ENCODE assay signal across 15 cellular contexts in the genomic region with DNA sequence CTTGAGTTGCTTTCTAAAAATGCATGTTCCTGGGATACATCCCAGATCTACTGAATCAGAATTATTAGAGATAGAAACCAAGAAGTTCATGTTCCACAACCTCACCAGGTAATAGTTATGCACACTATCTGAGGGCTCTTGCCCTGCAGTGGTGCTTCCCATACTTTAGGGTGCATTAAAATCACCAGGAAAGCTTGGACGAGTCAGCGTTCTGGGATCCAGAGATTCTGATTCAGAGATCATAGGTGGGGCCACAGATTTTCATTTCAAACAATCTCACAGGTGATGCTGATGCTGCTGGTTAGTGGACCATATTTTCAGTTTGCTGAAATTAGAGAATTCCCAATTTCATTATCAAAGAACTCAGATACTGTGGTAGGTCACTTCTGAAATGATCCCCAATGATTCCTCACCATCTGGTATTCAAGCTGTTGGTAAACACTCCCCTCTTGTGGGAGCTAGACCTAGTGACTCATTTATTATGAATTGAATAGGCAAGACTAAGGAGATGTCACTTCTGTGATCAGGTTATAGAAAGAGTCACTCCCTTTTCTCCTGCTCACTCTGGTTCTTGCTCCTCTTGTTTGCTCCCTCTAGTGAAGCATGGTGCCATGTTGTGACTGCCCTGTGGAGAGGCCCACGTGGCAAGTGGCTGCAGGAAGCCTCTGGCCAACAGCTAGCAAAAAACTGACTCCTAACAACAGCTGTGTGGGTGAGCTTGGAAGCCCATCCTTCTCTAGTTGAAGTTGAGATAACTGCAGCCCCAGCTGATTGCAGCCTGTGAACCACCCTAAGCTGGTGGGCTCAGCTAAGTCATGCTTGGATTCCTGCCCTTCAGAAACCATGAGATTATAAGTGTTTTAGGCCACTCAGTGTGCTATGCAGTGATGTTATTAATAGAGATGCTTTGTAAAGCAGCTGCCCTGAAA. TPM values are rescaled to one million over a fixed set of nuclear protein-coding genes. Genes with fewer than 3 reads are reported as not detected.
DNase-seq lines count a peak whose midpoint lies in the region; ATAC-seq and TF ChIP-seq lines count a peak whose summit lies in the region.
"Had no signal": no experiment of that assay in that cellular context is flagged by ENCODE, and none has a peak within 500 bp of the region (broad histone marks: within the 10 kb centered on the region; RNA-seq: fewer than 3 reads in every experiment).

No MANE protein-coding gene starts in this region.

- H3K4me3 ChIP-seq in psoas muscle (no peak overlapping the region), lower lobe of right lung (no peak overlapping the region)
- H3K4me3 ChIP-seq: K562, testis had no signal

- DNase-seq in DMS53 (lab: John Stamatoyannopoulos, UW) (peak; percentile 44), DMS53 treated with DMSO at 0.1 percent for 48 hours (lab: John Stamatoyannopoulos, UW; ENCODE audit: unreplicated experiment) (no peak), NCI-H69 (lab: John Stamatoyannopoulos, UW) (peak; percentile 59), chondrocyte (ENCODE audit: low spot score) (no peak), psoas muscle (no peak), head of caudate nucleus (no peak), lower lobe of right lung (no peak)
- DNase-seq: activated T-cell treated with anti-CD3 and anti-CD28 coated beads for 4 hours; stimulated activated CD4-positive, alpha-beta T cell treated with anti-CD3 and anti-CD28 coated beads, Interleukin-4, amount 100 ng/mL, for 1 hour had no signal

- H3K27me3 Mint-ChIP-seq in chondrocyte (ENCODE audit: low read depth): peaks cover 7% of the 10 kb centered on the region
- H3K27me3 Mint-ChIP-seq: dendritic cell treated with granulocyte-macrophage colony-stimulating factor and Interleukin-4, amounts not matched to agents 40 ng/mL and 50 ng/mL, for 4 days had no signal

- TF ChIP-seq CTCF in chondrocyte (IDR thresholded peaks at IDR 0.05): peak; percentile 67
- TF ChIP-seq CTCF in psoas muscle (IDR thresholded peaks at IDR 0.05): no peak
- no peak for TF ChIP-seq CTCF in lower lobe of right lung (IDR thresholded peaks at IDR 0.05)

- no peaks in the 10 kb centered on the region for H3K9me3 ChIP-seq in psoas muscle
- no peaks in the 10 kb centered on the region for H3K9me3 ChIP-seq in lower lobe of right lung
- H3K9me3 ChIP-seq: testis had no signal

- H3K27ac Mint-ChIP-seq in chondrocyte (ENCODE audit: unreplicated experiment): no peak overlapping the region
- H3K27ac Mint-ChIP-seq: dendritic cell treated with granulocyte-macrophage colony-stimulating factor and Interleukin-4, amounts not matched to agents 40 ng/mL and 50 ng/mL, for 4 days had no signal

- no peaks in the 10 kb centered on the region for H3K9me3 Mint-ChIP-seq in chondrocyte (ENCODE audit: low read depth)
- H3K9me3 Mint-ChIP-seq: dendritic cell treated with granulocyte-macrophage colony-stimulating factor and Interleukin-4, amounts not matched to agents 40 ng/mL and 50 ng/mL, for 4 days; neural crest cell had no signal

- no peak overlapping the region for H3K4me3 Mint-ChIP-seq in chondrocyte (ENCODE audit: unreplicated experiment)
- H3K4me3 Mint-ChIP-seq: dendritic cell treated with granulocyte-macrophage colony-stimulating factor and Interleukin-4, amounts not matched to agents 40 ng/mL and 50 ng/mL, for 4 days; neural crest cell had no signal

- H3K4me1 ChIP-seq in psoas muscle: peaks cover 24% of the 10 kb centered on the region
- peaks cover 7% of the 10 kb centered on the region for H3K4me1 ChIP-seq in lower lobe of right lung
- H3K4me1 ChIP-seq: testis had no signal

- TF ChIP-seq POLR2A in GM18505 (IDR thresholded peaks at IDR 0.05; ENCODE audit: borderline replicate concordance, extremely low read depth, insufficient read depth, insufficient read length): no peak

- WGBS in psoas muscle, 3 donors: 73 to 84% (median 78%) methylated on average over 3 of the region's 3 CpGs

- H3K36me3 ChIP-seq in psoas muscle (ENCODE audit: insufficient read depth in 1 of 2, low read depth in 1 of 2) (no peaks in the 10 kb centered on the region), lower lobe of right lung (no peaks in the 10 kb centered on the region)

- peak; percentile 21 to 46 (median 37) for ATAC-seq in psoas muscle
- no peak for ATAC-seq in lower lobe of right lung
- ATAC-seq in GM18505 (IDR thresholded peaks at IDR 0.05; ENCODE audit: unreplicated experiment): no peak
- ATAC-seq: K562 had no signal

- no peaks in the 10 kb centered on the region for H3K36me3 Mint-ChIP-seq in chondrocyte (ENCODE audit: low read depth)

- intact Hi-C loops in psoas muscle (cut with DNase I): loop anchor here (5.0 to 10.0 kb wide), 3 partner anchors 181 to 268 kb away; no protein-coding TSS in a partner anchor
- intact Hi-C loops in head of caudate nucleus (cut with DNase I): no loop called here
- intact Hi-C loops in lower lobe of right lung (cut with DNase I): loop anchor here (10.0 kb wide), 1 partner anchor 268 kb away; no protein-coding TSS in a partner anchor

- H3K27ac ChIP-seq in psoas muscle (peak overlapping the region; percentile 78), lower lobe of right lung (no peak overlapping the region)
- H3K27ac ChIP-seq: testis had no signal

- H3K4me1 Mint-ChIP-seq in chondrocyte (ENCODE audit: low read depth): peaks cover 51% of the 10 kb centered on the region

- H3K27me3 ChIP-seq in psoas muscle (ENCODE audit: insufficient read depth in 3 of 3, low read length in 2 of 3) (no peaks in the 10 kb centered on the region), lower lobe of right lung (ENCODE audit: low read depth) (no peaks in the 10 kb centered on the region)
- H3K27me3 ChIP-seq: testis had no signal

RNA-seq across cellular contexts. Expression of a gene that starts 59.8 kb away (rescaled TPM):
- 0.33 to 0.80 TPM (median 0.80 TPM) in 3 replicates for total RNA-seq in chondrocyte
- total RNA-seq in psoas muscle: 1 to 10 TPM in 2 of 4 donors, under 1 TPM in 2; 0.34 to 1.9 (median 1.0) TPM
- polyA plus RNA-seq in psoas muscle: under 1 TPM; 0.18 to 0.60 (median 0.44) TPM
- total RNA-seq in lower lobe of right lung: 0.92 TPM
- total RNA-seq: T-helper 2 cell treated with Interferon-gamma antibody and Interleukin-4, amounts not matched to agents 100 ng/mL and 5 ng/mL, for 36 hours had no signal

Comparison
In these comparisons a context has a peak if more than half of its experiments do, and no peak if none do; other contexts are left out.
1. DNase-seq: peak in DMS53 (single experiment) and NCI-H69 (single experiment); none in DMS53 treated with DMSO at 0.1 percent for 48 hours (single experiment), chondrocyte (single experiment), psoas muscle (0 of 2), head of caudate nucleus (0 of 42) and lower lobe of right lung (single experiment).
2. ATAC-seq: peak in psoas muscle (4 of 4); none in lower lobe of right lung (0 of 2) and GM18505 (single experiment).